ENCODE assay signal across 6 cellular contexts in genomic region chr16:30369091-30369937, GRCh38. TPM values are rescaled to one million over a fixed set of nuclear protein-coding genes. Genes with fewer than 3 reads are reported as not detected.
DNase-seq lines count a peak whose midpoint lies in the region; ATAC-seq and TF ChIP-seq lines count a peak whose summit lies in the region.

No MANE protein-coding gene starts in this region.

- peaks cover 41% of the 10 kb centered on the region for H3K4me1 ChIP-seq in cardiac muscle cell (ENCODE audit: low read depth)
- peaks cover 34% of the 10 kb centered on the region for H3K4me1 ChIP-seq in stomach smooth muscle (ENCODE audit: control insufficient read depth, insufficient read depth, low read length)

- no peak for ATAC-seq in Right ventricle myocardium inferior

- H3K27me3 ChIP-seq in cardiac muscle cell, result no peaks in the 10 kb centered on the region
- no peaks in the 10 kb centered on the region for H3K27me3 ChIP-seq in stomach smooth muscle (ENCODE audit: control insufficient read depth in 1 of 2, insufficient read depth in 2 of 2, low read length in 2 of 2)

- peak overlapping the region; percentile 91 for H3K4me3 ChIP-seq in cardiac muscle cell
- H3K4me3 ChIP-seq in fibroblast of the aortic adventitia (ENCODE audit: low read depth, low read length), result peak overlapping the region; percentile 93
- peak overlapping the region; percentile 75 to 90 for H3K4me3 ChIP-seq in stomach smooth muscle (ENCODE audit: low read length in 2 of 2)

- TF ChIP-seq CTCF in cardiac muscle cell (IDR thresholded peaks at IDR 0.05; ENCODE audit: low read depth, low read length) (no peak), fibroblast of the aortic adventitia (IDR thresholded peaks at IDR 0.05; ENCODE audit: insufficient read depth, low read length) (no peak)

- no peaks in the 10 kb centered on the region for H3K9me3 ChIP-seq in cardiac muscle cell (ENCODE audit: low read depth)
- no peaks in the 10 kb centered on the region for H3K9me3 ChIP-seq in stomach smooth muscle (ENCODE audit: control insufficient read depth in 2 of 2, low read length in 2 of 2)

- DNase-seq in cardiac muscle cell (ENCODE audit: low read depth in 1 of 2, low spot score in 1 of 2) (peak in 1 of 2 donors; percentile 47), Right ventricle myocardium inferior (ENCODE audit: missing footprints) (no peak), fibroblast of the aortic adventitia (ENCODE audit: low read depth) (no peak)
- DNase-seq in central memory CD4-positive, alpha-beta T cell, result no peak
- DNase-seq in effector CD8-positive, alpha-beta T cell (lab: John Stamatoyannopoulos, UW), result no peak

- no peaks in the 10 kb centered on the region for H3K36me3 ChIP-seq in cardiac muscle cell
- peaks cover 10 to 16% of the 10 kb centered on the region in 2 donors for H3K36me3 ChIP-seq in stomach smooth muscle (ENCODE audit: control insufficient read depth in 2 of 2, insufficient read depth in 2 of 2, low read length in 2 of 2)

- H3K9ac ChIP-seq in stomach smooth muscle (ENCODE audit: low read length in 2 of 2), result peak overlapping the region; percentile 81

- intact Hi-C loops in Right ventricle myocardium inferior (cut with DNase I), result no loop called here

- H3K27ac ChIP-seq in cardiac muscle cell (peak overlapping the region; percentile 89), stomach smooth muscle (ENCODE audit: low read length) (peak overlapping the region; percentile 37)

RNA-seq across cellular contexts. Expression of gene TBC1D10B, which starts 1.0 kb away (rescaled TPM):
- total RNA-seq in cardiac muscle cell (50.7 and 58.4 TPM in 2 replicates), Right ventricle myocardium inferior (26.0 TPM), fibroblast of the aortic adventitia (ENCODE audit: low replicate concordance) (26.1 and 38.0 TPM in 2 replicates)
- polyA plus RNA-seq in cardiac muscle cell, result 39.9 and 51.3 TPM in 2 replicates

RNA-seq across cellular contexts. Expression of gene MYL11, which starts 5.3 kb away (rescaled TPM):
- 1.5 TPM in 1 of 2 replicates, not detected in the other for total RNA-seq in cardiac muscle cell
- polyA plus RNA-seq in cardiac muscle cell, result 0.69 and 5.5 TPM in 2 replicates
- total RNA-seq in Right ventricle myocardium inferior, result not detected
- total RNA-seq in fibroblast of the aortic adventitia (ENCODE audit: low replicate concordance), result not detected in 2 replicates

RNA-seq across cellular contexts. Expression of gene SEPTIN1, which starts 13.0 kb away (rescaled TPM):
- total RNA-seq in cardiac muscle cell (0.92 and 0.95 TPM in 2 replicates), Right ventricle myocardium inferior (1.4 TPM), fibroblast of the aortic adventitia (ENCODE audit: low replicate concordance) (0.09 TPM in 1 of 2 replicates, not detected in the other)
- polyA plus RNA-seq in cardiac muscle cell, result 8.7 and 11.9 TPM in 2 replicates

RNA-seq across cellular contexts. Expression of gene CD2BP2, which starts 14.2 kb away (rescaled TPM):
- 56.7 and 63.1 TPM in 2 replicates for total RNA-seq in cardiac muscle cell
- polyA plus RNA-seq in cardiac muscle cell, result 47.2 TPM in 2 replicates
- 35.0 TPM for total RNA-seq in Right ventricle myocardium inferior
- total RNA-seq in fibroblast of the aortic adventitia (ENCODE audit: low replicate concordance), result 25.2 and 37.5 TPM in 2 replicates

RNA-seq across cellular contexts. Expression of gene ZNF48, which starts 25.9 kb away (rescaled TPM):
- total RNA-seq in cardiac muscle cell (29.5 and 32.3 TPM in 2 replicates), Right ventricle myocardium inferior (5.3 TPM), fibroblast of the aortic adventitia (ENCODE audit: low replicate concordance) (2.1 and 5.4 TPM in 2 replicates)
- 12.5 and 20.8 TPM in 2 replicates for polyA plus RNA-seq in cardiac muscle cell
